Comparison of ENCODE assay signal across 14 cellular contexts in genomic region chr10:114697061-114697598, GRCh38. TPM values are rescaled to one million over a fixed set of nuclear protein-coding genes. Genes with fewer than 3 reads are reported as not detected.
DNase-seq lines count a peak whose midpoint lies in the region; ATAC-seq and TF ChIP-seq lines count a peak whose summit lies in the region.
"Had no signal": no experiment of that assay in that cellular context is flagged by ENCODE, and none has a peak within 500 bp of the region (broad histone marks: within the 10 kb centered on the region; RNA-seq: fewer than 3 reads in every experiment).

No MANE protein-coding gene starts in this region.

- H3K9me3 ChIP-seq in trophoblast cell (ENCODE audit: insufficient read depth, low read depth, low read length) = no peaks in the 10 kb centered on the region
- H3K9me3 ChIP-seq: tibial artery had no signal

- no CpG with 5 or more reads among the region's 10 CpGs for WGBS in trophoblast cell (ENCODE audit: extremely low coverage, insufficient coverage, insufficient read length)

- intact Hi-C loops in Right ventricle myocardium superior (cut with DNase I) = no loop called here

- H2AFZ ChIP-seq in trophoblast cell (ENCODE audit: insufficient read depth, low read length, poor library complexity) (peak overlapping the region; percentile 23), GM23338 (no peak overlapping the region)

- H3K4me1 ChIP-seq in trophoblast cell (ENCODE audit: control insufficient read depth in 1 of 2, insufficient read depth in 2 of 2, low read length in 2 of 2) (peaks cover 7% of the 10 kb centered on the region in 2 experiments), GM23338 (ENCODE audit: insufficient read depth) (no peaks in the 10 kb centered on the region)

- no peak overlapping the region for H3K4ac ChIP-seq in trophoblast cell (ENCODE audit: low read depth, low read length)

- DNase-seq in ELF-1 (ENCODE audit: low read depth, low spot score) (peak; percentile 60), anterior cingulate cortex (lab: John Stamatoyannopoulos, UW) (peak in 30 of 58 donors; percentile 7 to 66 (median 35)), Right ventricle myocardium superior (peak; percentile 87), trophoblast cell (peak in 1 of 2 donors; percentile 20), DMS114 treated with DMSO at 0.1 percent for 48 hours (lab: John Stamatoyannopoulos, UW; ENCODE audit: unreplicated experiment) (no peak), GM23338 (ENCODE audit: low spot score) (no peak), T-helper 1 cell (no peak)
- DNase-seq in activated CD8-positive, alpha-beta memory T cell treated with anti-CD3 and anti-CD28 coated beads, Interleukin-2, amount 50 U/mL, for 4 hours = no peak
- DNase-seq: activated CD4-positive, alpha-beta T cell treated with anti-CD3 and anti-CD28 coated beads for 48 hours; activated gamma-delta T cell treated with Interleukin-2 at 50 U/mL for 16 hours; NCI-H187 treated with DMSO at 0.1 percent for 48 hours; occipital lobe; tibial artery had no signal

- ATAC-seq in Right ventricle myocardium superior (ENCODE audit: poor library complexity) (peak; percentile 97), GM23338 (no peak; the same call in 2 of the 3 replicates)

- H3K27ac Mint-ChIP-seq in GM23338 = no peak overlapping the region; the same call in 1 of the 2 replicates

- H4K91ac ChIP-seq in trophoblast cell (ENCODE audit: low read depth, low read length) = no peak overlapping the region

- no peak overlapping the region for H4K12ac ChIP-seq in trophoblast cell (ENCODE audit: low read depth, low read length)

- H3K23ac ChIP-seq in trophoblast cell (ENCODE audit: low read length) = no peak overlapping the region

- H3K27me3 ChIP-seq in trophoblast cell (ENCODE audit: insufficient read depth, low read length) (no peaks in the 10 kb centered on the region), GM23338 (ENCODE audit: insufficient read depth) (no peaks in the 10 kb centered on the region)
- H3K27me3 ChIP-seq: BLaER1 treated with 17β-estradiol and CSF1 and Interleukin-3, amounts not matched to agents 10 nM and 100 nM; tibial artery had no signal

- no peak overlapping the region for H2BK5ac ChIP-seq in trophoblast cell (ENCODE audit: low read depth, low read length, poor library complexity)

- no peak overlapping the region for H3K18ac ChIP-seq in trophoblast cell (ENCODE audit: low read length)

- H3K4me1 Mint-ChIP-seq in GM23338 = peaks cover 6% of the 10 kb centered on the region; the same call in 1 of the 3 replicates

- H3K14ac ChIP-seq in trophoblast cell (ENCODE audit: low read length) = no peak overlapping the region

- H2BK12ac ChIP-seq in trophoblast cell (ENCODE audit: low read length) = no peak overlapping the region

- H3K79me1 ChIP-seq in trophoblast cell (ENCODE audit: low read length) = peaks cover 2% of the 10 kb centered on the region

- no peak overlapping the region for H3K4me3 Mint-ChIP-seq in GM23338

- H2BK120ac ChIP-seq in trophoblast cell (ENCODE audit: insufficient read depth, low read length, poor library complexity) = no peak overlapping the region

- H3K36me3 Mint-ChIP-seq in GM23338 (ENCODE audit: low read depth) = peaks cover 2% of the 10 kb centered on the region; the same call in 1 of the 3 replicates

- H3F3A ChIP-seq in GM23338 (replicated peaks; ENCODE audit: low read depth) = no peaks in the 10 kb centered on the region

- no peak overlapping the region for H3K4me3 ChIP-seq in trophoblast cell (ENCODE audit: low read depth, low read length)
- no peak overlapping the region for H3K4me3 ChIP-seq in GM23338
- H3K4me3 ChIP-seq: BLaER1 treated with 17β-estradiol and CSF1 and Interleukin-3, amounts not matched to agents 10 nM and 100 nM; tibial artery had no signal

- peaks cover 4% of the 10 kb centered on the region for H3K27me3 Mint-ChIP-seq in GM23338 (ENCODE audit: insufficient read depth, low read depth, poor library complexity)

- peaks cover 4% of the 10 kb centered on the region; the same call in 2 of the 3 replicates for H3K9me3 Mint-ChIP-seq in GM23338

- TF ChIP-seq CTCF in GM23338 (conservative IDR thresholded peaks at IDR 0.05; ENCODE audit: low read depth in 2 of 2) = no peak

- no peak overlapping the region for H3K4me2 ChIP-seq in trophoblast cell (ENCODE audit: low read length)
- no peak overlapping the region for H3K4me2 ChIP-seq in GM23338
- H3K4me2 ChIP-seq: BLaER1 treated with 17β-estradiol and CSF1 and Interleukin-3, amounts not matched to agents 10 nM and 100 nM had no signal

- H3K9ac ChIP-seq in trophoblast cell (ENCODE audit: low read length) = no peak overlapping the region
- H3K9ac ChIP-seq: BLaER1 treated with 17β-estradiol and CSF1 and Interleukin-3, amounts not matched to agents 10 nM and 100 nM had no signal

- H3K36me3 ChIP-seq in trophoblast cell (ENCODE audit: control insufficient read depth in 1 of 2, insufficient read depth in 2 of 2, low read length in 2 of 2) = no peaks in the 10 kb centered on the region
- no peaks in the 10 kb centered on the region for H3K36me3 ChIP-seq in GM23338 (ENCODE audit: insufficient read depth)
- H3K36me3 ChIP-seq: BLaER1 treated with 17β-estradiol and CSF1 and Interleukin-3, amounts not matched to agents 10 nM and 100 nM; tibial artery had no signal

- H3K27ac ChIP-seq in trophoblast cell (ENCODE audit: low read depth, low read length) = peak overlapping the region; percentile 53
- H3K27ac ChIP-seq in GM23338 (ENCODE audit: low read depth) = no peak overlapping the region
- H3K27ac ChIP-seq: BLaER1 treated with 17β-estradiol and CSF1 and Interleukin-3, amounts not matched to agents 10 nM and 100 nM had no signal

- no peak overlapping the region for H2AK5ac ChIP-seq in trophoblast cell (ENCODE audit: low read length)

- no peaks in the 10 kb centered on the region for H4K20me1 ChIP-seq in GM23338 (replicated peaks; ENCODE audit: insufficient read depth)
- H4K20me1 ChIP-seq: BLaER1 treated with 17β-estradiol and CSF1 and Interleukin-3, amounts not matched to agents 10 nM and 100 nM had no signal

- no peak overlapping the region for H4K8ac ChIP-seq in trophoblast cell (ENCODE audit: low read depth, low read length)

- H3K9me2 ChIP-seq in GM23338 (ENCODE audit: insufficient read depth) = no peaks in the 10 kb centered on the region

- H3K79me2 ChIP-seq in trophoblast cell (ENCODE audit: control insufficient read depth, insufficient read depth, low read length, poor library complexity) (no peaks in the 10 kb centered on the region), GM23338 (replicated peaks; ENCODE audit: insufficient read depth) (no peaks in the 10 kb centered on the region)

TF ChIP-seq in GM23338, 12 proteins besides CTCF, POLR2A, EP300 and RAD21 (continues in another document):
- no peak for TF ChIP-seq NANOG (IDR thresholded peaks at IDR 0.05; ENCODE audit: borderline replicate concordance)
- TF ChIP-seq REST (IDR thresholded peaks at IDR 0.05; ENCODE audit: unreplicated experiment) = no peak
- TF ChIP-seq ZNF331 (CRISPR knock-in tag; IDR thresholded peaks at IDR 0.05; ENCODE audit: low read depth) = no peak
- no peak for TF ChIP-seq ZNF114 (CRISPR knock-in tag; IDR thresholded peaks at IDR 0.05)
- no peak for TF ChIP-seq EZH2phosphoT487 (IDR thresholded peaks at IDR 0.05; ENCODE audit: unreplicated experiment)
- no peak for TF ChIP-seq ETS1 (IDR thresholded peaks at IDR 0.05)
- no peak for TF ChIP-seq EZH2 (IDR thresholded peaks at IDR 0.05; ENCODE audit: low read depth, unreplicated experiment)
- no peak for TF ChIP-seq POLR2AphosphoS5 (IDR thresholded peaks at IDR 0.05; ENCODE audit: low read depth)
- no peak for TF ChIP-seq JUNB (IDR thresholded peaks at IDR 0.05; ENCODE audit: unreplicated experiment)

RNA-seq across cellular contexts. Expression of gene ABLIM1, which starts 39.1 kb away (rescaled TPM):
- 772 TPM for total RNA-seq in Right ventricle myocardium superior
- 12.7 and 12.9 TPM in 2 replicates for polyA plus RNA-seq in trophoblast cell (2013)
- 45.1 and 46.6 TPM in 2 replicates for total RNA-seq in GM23338 (2014; rRNA removed; shearing (Covaris generic))
- polyA plus RNA-seq in GM23338 (2016; fragmentation: Nextera tagmentation; extraction: Ambion mirVana) = 18.5 and 21.9 TPM in 2 replicates

Comparison
In these comparisons a context has a peak if more than half of its experiments do, and no peak if none do; other contexts are left out.
1. DNase-seq: peak in ELF-1 (single experiment), anterior cingulate cortex (30 of 58) and Right ventricle myocardium superior (single experiment); none in DMS114 treated with DMSO at 0.1 percent for 48 hours (single experiment), GM23338 (single experiment), activated CD8-positive, alpha-beta memory T cell treated with anti-CD3 and anti-CD28 coated beads, Interleukin-2, amount 50 U/mL, for 4 hours (single experiment) and T-helper 1 cell (0 of 5).
2. RNA of gene ABLIM1, which starts 39.1 kb away (total RNA-seq): 772 TPM in Right ventricle myocardium superior (single experiment); 45.1 to 46.6 TPM in GM23338; every median in the first group is over 10 times any median in the second.